In genomic region chr10:99654390-99654789, GRCh38 we compare ENCODE assay signal across 17 cellular contexts. TPM values are rescaled to one million over a fixed set of nuclear protein-coding genes. Genes with fewer than 3 reads are reported as not detected.
DNase-seq lines count a peak whose midpoint lies in the region; ATAC-seq, FAIRE-seq and TF ChIP-seq lines count a peak whose summit lies in the region.
"Had no signal": no experiment of that assay in that cellular context is flagged by ENCODE, and none has a peak within 500 bp of the region (broad histone marks: within the 10 kb centered on the region; RNA-seq: fewer than 3 reads in every experiment).

No MANE protein-coding gene starts in this region.

- ATAC-seq in GM18520 (IDR thresholded peaks at IDR 0.05; ENCODE audit: unreplicated experiment), result no peak
- no peak for ATAC-seq in HG02642 (IDR thresholded peaks at IDR 0.05; ENCODE audit: poor library complexity, unreplicated experiment)

- no peak overlapping the region for H3K18ac ChIP-seq in trophoblast cell (ENCODE audit: low read length)

- no peak overlapping the region for H4K8ac ChIP-seq in trophoblast cell (ENCODE audit: low read depth, low read length)

- no peak overlapping the region for H4K12ac ChIP-seq in trophoblast cell (ENCODE audit: low read depth, low read length)

- DNase-seq in HL-60 (ENCODE audit: low read depth in 1 of 2, low spot score in 1 of 2), result peak in 1 of 2 experiments; percentile 60
- no peak for DNase-seq in esophagus squamous epithelium (lab: John Stamatoyannopoulos, UW)
- DNase-seq in trophoblast cell, result peak; percentile 64 to 80
- no peak for DNase-seq in GM20000 (ENCODE audit: low spot score)
- DNase-seq in frontal cortex (ENCODE audit: low spot score in 2 of 2), result no peak
- DNase-seq: C1 segment of cervical spinal cord; CD4-positive, alpha-beta memory T cell; DMS79 treated with DMSO at 0.1 percent for 48 hours; EL; GOT3; H9 had no signal

- H2BK12ac ChIP-seq in trophoblast cell (ENCODE audit: low read length), result no peak overlapping the region

- H3K79me2 ChIP-seq in trophoblast cell (ENCODE audit: control insufficient read depth, insufficient read depth, low read length, poor library complexity), result peaks cover under 1% of the 10 kb centered on the region

- no peak overlapping the region for H3K4ac ChIP-seq in trophoblast cell (ENCODE audit: low read depth, low read length)

- TF ChIP-seq POLR2A in esophagus squamous epithelium (IDR thresholded peaks at IDR 0.05), result no peak

- intact Hi-C loops in esophagus squamous epithelium (cut with DNase I), result no loop called here

- H2BK120ac ChIP-seq in trophoblast cell (ENCODE audit: insufficient read depth, low read length, poor library complexity), result no peak overlapping the region

- H3K27me3 ChIP-seq in HL-60 (ENCODE audit: insufficient read depth, poor library complexity, severe bottlenecking) (no peaks in the 10 kb centered on the region), esophagus squamous epithelium (no peaks in the 10 kb centered on the region), trophoblast cell (ENCODE audit: insufficient read depth, low read length) (no peaks in the 10 kb centered on the region)

- WGBS in esophagus squamous epithelium, 2 donors, result 35 to 38% methylated on average over 4 of the region's 4 CpGs
- WGBS in trophoblast cell (ENCODE audit: extremely low coverage, insufficient coverage, insufficient read length), result no CpG with 5 or more reads among the region's 4 CpGs

- H2AK5ac ChIP-seq in trophoblast cell (ENCODE audit: low read length), result no peak overlapping the region

- no peak overlapping the region for H3K14ac ChIP-seq in trophoblast cell (ENCODE audit: low read length)

- H3K9me3 ChIP-seq in esophagus squamous epithelium (no peaks in the 10 kb centered on the region), trophoblast cell (ENCODE audit: insufficient read depth, low read depth, low read length) (no peaks in the 10 kb centered on the region)

- FAIRE-seq in frontal cortex (lab: Jason Lieb, UNC), result no peak
- FAIRE-seq: A204.1, G401.6, GM12891 had no signal

- H3K23ac ChIP-seq in trophoblast cell (ENCODE audit: low read length), result no peak overlapping the region

- peaks cover 12 to 70% (median 21%) of the 10 kb centered on the region in 3 donors for H3K4me1 ChIP-seq in esophagus squamous epithelium
- peaks cover 1 to 2% of the 10 kb centered on the region in 2 experiments for H3K4me1 ChIP-seq in trophoblast cell (ENCODE audit: control insufficient read depth in 1 of 2, insufficient read depth in 2 of 2, low read length in 2 of 2)

- TF ChIP-seq CTCF in HL-60 (IDR thresholded peaks at IDR 0.05; ENCODE audit: insufficient read depth, low read length) (no peak), VCaP (conservative IDR thresholded peaks at IDR 0.05) (no peak), esophagus squamous epithelium (IDR thresholded peaks at IDR 0.05) (no peak), GM20000 (IDR thresholded peaks at IDR 0.05; ENCODE audit: extremely low read depth, missing control alignments) (no peak)

- H3K36me3 ChIP-seq in esophagus squamous epithelium, result no peaks in the 10 kb centered on the region
- no peaks in the 10 kb centered on the region for H3K36me3 ChIP-seq in trophoblast cell (ENCODE audit: control insufficient read depth in 1 of 2, insufficient read depth in 2 of 2, low read length in 2 of 2)

- H3K9ac ChIP-seq in trophoblast cell (ENCODE audit: low read length), result no peak overlapping the region

- no peak overlapping the region for H2AFZ ChIP-seq in trophoblast cell (ENCODE audit: insufficient read depth, low read length, poor library complexity)

- no peak overlapping the region for H3K4me2 ChIP-seq in trophoblast cell (ENCODE audit: low read length)

- H4K91ac ChIP-seq in trophoblast cell (ENCODE audit: low read depth, low read length), result no peak overlapping the region

- peak overlapping the region; percentile 85 for H3K27ac ChIP-seq in HL-60 (replicated peaks)
- peak overlapping the region; percentile 43 for H3K27ac ChIP-seq in VCaP
- H3K27ac ChIP-seq in esophagus squamous epithelium, result peak overlapping the region; percentile 54 to 94 (median 84)
- no peak overlapping the region for H3K27ac ChIP-seq in trophoblast cell (ENCODE audit: low read depth, low read length)

- H3K4me3 ChIP-seq in HL-60 (replicated peaks; ENCODE audit: insufficient read depth, low read length) (no peak overlapping the region), esophagus squamous epithelium (no peak overlapping the region), trophoblast cell (ENCODE audit: low read depth, low read length) (no peak overlapping the region)

- H2BK5ac ChIP-seq in trophoblast cell (ENCODE audit: low read depth, low read length, poor library complexity), result no peak overlapping the region

- H3K79me1 ChIP-seq in trophoblast cell (ENCODE audit: low read length), result peaks cover 3% of the 10 kb centered on the region

RNA-seq across cellular contexts. Expression of gene ENTPD7, which starts 4.9 kb away (rescaled TPM):
- 10 to 100 TPM in 3 of 4 donors, 1 to 10 TPM in 1; 9.0 to 31.7 (median 16.5) TPM for total RNA-seq in esophagus squamous epithelium
- polyA plus RNA-seq in trophoblast cell (2013), result 16.8 and 16.9 TPM in 2 replicates
- total RNA-seq in frontal cortex, result 10.2 TPM

RNA-seq across cellular contexts. Expression of gene SLC25A28, which starts 34.2 kb away (rescaled TPM):
- total RNA-seq in esophagus squamous epithelium (10 to 100 TPM; 13.8 to 38.0 (median 31.6) TPM), frontal cortex (25.3 TPM)
- 22.6 and 24.6 TPM in 2 replicates for polyA plus RNA-seq in trophoblast cell (2013)

Comparison
In these comparisons a context has a peak if more than half of its experiments do, and no peak if none do; other contexts are left out.
1. DNase-seq: peak in trophoblast cell (2 of 2); none in esophagus squamous epithelium (single experiment), GM20000 (single experiment) and frontal cortex (0 of 2).